In the genomic region with DNA sequence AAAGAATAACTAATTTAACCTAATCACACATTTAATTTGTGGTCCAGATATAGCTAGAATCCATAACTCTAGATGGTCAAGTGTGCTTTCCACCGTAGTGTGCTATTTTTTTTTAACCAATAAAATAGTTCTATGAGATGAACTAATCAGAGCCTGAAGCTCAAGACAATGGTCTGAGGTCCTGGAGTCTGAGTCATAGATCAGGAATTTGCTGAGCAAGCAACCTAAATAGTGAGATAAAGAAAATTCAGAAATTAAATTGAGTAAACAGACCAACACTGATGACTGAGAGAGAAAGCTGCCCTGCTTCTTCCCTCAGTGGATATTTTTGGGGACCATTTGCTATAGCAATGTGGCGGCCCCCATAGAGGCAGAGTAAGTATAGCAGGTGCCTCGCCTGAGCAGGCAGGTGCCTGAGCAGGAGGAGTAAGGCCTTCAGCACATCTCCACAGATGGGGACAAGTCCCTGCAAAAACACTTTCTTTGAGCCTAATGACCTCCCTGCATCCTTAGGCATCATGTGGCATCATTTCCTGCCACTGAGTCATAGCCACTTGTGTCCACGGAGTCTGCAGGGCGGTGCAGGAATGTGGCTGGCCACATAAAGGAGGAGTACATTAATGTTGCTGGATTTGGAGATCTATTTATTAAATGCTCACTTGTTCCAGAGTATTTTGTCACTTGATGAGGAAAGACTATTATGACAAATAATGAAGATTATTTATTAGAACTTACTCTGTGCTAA, we compare ENCODE assay signal across 16 cellular contexts. TPM values are rescaled to one million over a fixed set of nuclear protein-coding genes. Genes with fewer than 3 reads are reported as not detected.
A peak's percentile ranks its signal among the peaks of the same experiment; 100 is the strongest.
DNase-seq lines count a peak whose midpoint lies in the region; ATAC-seq and TF ChIP-seq lines count a peak whose summit lies in the region.
"Had no signal": no experiment of that assay in that cellular context is flagged by ENCODE, and none has a peak within 500 bp of the region (broad histone marks: within the 10 kb centered on the region; RNA-seq: fewer than 3 reads in every experiment).

No MANE protein-coding gene starts in this region.

- peak; percentile 10 for DNase-seq in ELF-1 (ENCODE audit: low read depth, low spot score)
- peak; percentile 11 for DNase-seq in NB4 (ENCODE audit: low read depth)
- DNase-seq in endodermal cell = peak; percentile 54
- DNase-seq in spleen = no peak
- DNase-seq in NCI-H510A treated with DMSO at 0.1 percent for 48 hours (lab: John Stamatoyannopoulos, UW) = no peak
- no peak for DNase-seq in naive thymus-derived CD4-positive, alpha-beta T cell
- DNase-seq in activated gamma-delta T cell treated with Interleukin-2 at 50 U/mL for 16 hours = no peak
- DNase-seq: activated CD8-positive, alpha-beta memory T cell treated with anti-CD3 and anti-CD28 coated beads for 24 hours; GDM1; stimulated activated naive CD8-positive, alpha-beta T cell treated with anti-CD3 and anti-CD28 coated beads, Interleukin-15, amount 100 ng/mL, for 72 hours; T-helper 9 cell had no signal

- H3K4me1 ChIP-seq in endodermal cell (ENCODE audit: control insufficient read depth, insufficient read depth, low read length) (no peaks in the 10 kb centered on the region), mesodermal cell (ENCODE audit: control insufficient read depth, insufficient read depth, low read length, poor library complexity, severe bottlenecking) (no peaks in the 10 kb centered on the region), spleen (peaks cover 0 to 5% (median 0%) of the 10 kb centered on the region in 6 donors)
- H3K4me1 ChIP-seq in naive thymus-derived CD4-positive, alpha-beta T cell (ENCODE audit: control insufficient read depth in 2 of 2, insufficient read depth in 2 of 2, low read length in 2 of 2) = no peaks in the 10 kb centered on the region
- H3K4me1 ChIP-seq: right atrium auricular region had no signal

- H3K9me3 ChIP-seq in endodermal cell (ENCODE audit: control insufficient read depth, low read length) = no peaks in the 10 kb centered on the region
- no peaks in the 10 kb centered on the region for H3K9me3 ChIP-seq in mesodermal cell (ENCODE audit: control insufficient read depth, low read length)
- no peaks in the 10 kb centered on the region for H3K9me3 ChIP-seq in spleen
- no peaks in the 10 kb centered on the region for H3K9me3 ChIP-seq in naive thymus-derived CD4-positive, alpha-beta T cell (ENCODE audit: control insufficient read depth in 2 of 3, low read length in 3 of 3)
- H3K9me3 ChIP-seq: BLaER1, right atrium auricular region had no signal

- H3K27me3 ChIP-seq in endodermal cell (ENCODE audit: control insufficient read depth, insufficient read depth, low read length, poor library complexity, severe bottlenecking) = no peaks in the 10 kb centered on the region
- no peaks in the 10 kb centered on the region for H3K27me3 ChIP-seq in spleen (replicated peaks in 1 of 7)
- no peaks in the 10 kb centered on the region for H3K27me3 ChIP-seq in naive thymus-derived CD4-positive, alpha-beta T cell (ENCODE audit: control insufficient read depth in 2 of 2, insufficient read depth in 2 of 2, low read length in 2 of 2)
- H3K27me3 ChIP-seq: BLaER1, right atrium auricular region had no signal

- 93 to 100% methylated on average over 2 to 5 of the region's 5 CpGs for WGBS in endodermal cell (ENCODE audit: insufficient coverage in 1 of 2, insufficient read length in 1 of 2), 2 experiments
- 91 to 100% methylated on average over 4 of the region's 5 CpGs for WGBS in mesodermal cell (ENCODE audit: insufficient coverage in 2 of 2), 2 experiments
- 78 to 87% (median 85%) methylated on average over 5 of the region's 5 CpGs for WGBS in spleen, 5 donors

- H3K9me3 Mint-ChIP-seq in endodermal cell = peaks cover 2% of the 10 kb centered on the region
- no peaks in the 10 kb centered on the region for H3K9me3 Mint-ChIP-seq in naive thymus-derived CD4-positive, alpha-beta T cell
- H3K9me3 Mint-ChIP-seq: stimulated activated naive CD8-positive, alpha-beta T cell treated with anti-CD3 and anti-CD28 coated beads, Interleukin-15, amount 100 ng/mL, for 72 hours had no signal

- H3K27ac ChIP-seq in endodermal cell (ENCODE audit: low read depth, low read length) = no peak overlapping the region
- peak overlapping the region; percentile 73 for H3K27ac ChIP-seq in mesodermal cell (ENCODE audit: low read depth, low read length, severe bottlenecking)
- no peak overlapping the region for H3K27ac ChIP-seq in spleen
- H3K27ac ChIP-seq in naive thymus-derived CD4-positive, alpha-beta T cell (ENCODE audit: low read depth, low read length) = no peak overlapping the region
- H3K27ac ChIP-seq: BLaER1, PC-9, right atrium auricular region had no signal

- H3K27me3 Mint-ChIP-seq in endodermal cell (ENCODE audit: insufficient read depth) = no peaks in the 10 kb centered on the region
- peaks cover 0 to 13% (median 0%) of the 10 kb centered on the region in 5 donors for H3K27me3 Mint-ChIP-seq in naive thymus-derived CD4-positive, alpha-beta T cell
- H3K27me3 Mint-ChIP-seq: stimulated activated naive CD8-positive, alpha-beta T cell treated with anti-CD3 and anti-CD28 coated beads, Interleukin-15, amount 100 ng/mL, for 72 hours had no signal

- H3K4me3 Mint-ChIP-seq in endodermal cell = no peak overlapping the region
- H3K4me3 Mint-ChIP-seq in naive thymus-derived CD4-positive, alpha-beta T cell = no peak overlapping the region
- H3K4me3 Mint-ChIP-seq: stimulated activated naive CD8-positive, alpha-beta T cell treated with anti-CD3 and anti-CD28 coated beads, Interleukin-15, amount 100 ng/mL, for 72 hours had no signal

- TF ChIP-seq POLR2A in NB4 (IDR thresholded peaks at IDR 0.05; ENCODE audit: extremely low read depth, insufficient read length) (no peak), spleen (IDR thresholded peaks at IDR 0.05) (no peak)

- H3K36me3 ChIP-seq in endodermal cell (ENCODE audit: control insufficient read depth, insufficient read depth, low read length) (no peaks in the 10 kb centered on the region), mesodermal cell (ENCODE audit: control insufficient read depth, insufficient read depth, low read length) (no peaks in the 10 kb centered on the region), spleen (no peaks in the 10 kb centered on the region)
- H3K36me3 ChIP-seq in naive thymus-derived CD4-positive, alpha-beta T cell (ENCODE audit: control insufficient read depth in 2 of 3, insufficient read depth in 3 of 3, low read length in 3 of 3) = no peaks in the 10 kb centered on the region
- H3K36me3 ChIP-seq: BLaER1, right atrium auricular region had no signal

- no peak for ATAC-seq in naive thymus-derived CD4-positive, alpha-beta T cell
- ATAC-seq: stimulated activated naive CD8-positive, alpha-beta T cell treated with anti-CD3 and anti-CD28 coated beads, Interleukin-15, amount 100 ng/mL, for 72 hours had no signal

- intact Hi-C loops in spleen (cut with DNase I; ENCODE audit: low total_unique reads) = no loop called here
- intact Hi-C loops in naive thymus-derived CD4-positive, alpha-beta T cell (cut with micrococcal nuclease) = no loop called here

- H3K27ac Mint-ChIP-seq in endodermal cell = no peak overlapping the region
- no peak overlapping the region for H3K27ac Mint-ChIP-seq in naive thymus-derived CD4-positive, alpha-beta T cell
- H3K27ac Mint-ChIP-seq: stimulated activated naive CD8-positive, alpha-beta T cell treated with anti-CD3 and anti-CD28 coated beads, Interleukin-15, amount 100 ng/mL, for 72 hours had no signal

- peaks cover 4% of the 10 kb centered on the region for H3K4me1 Mint-ChIP-seq in endodermal cell
- H3K4me1 Mint-ChIP-seq in naive thymus-derived CD4-positive, alpha-beta T cell = no peaks in the 10 kb centered on the region

- no peak overlapping the region for H3K9ac ChIP-seq in endodermal cell (ENCODE audit: extremely low read depth, low read length, poor library complexity, severe bottlenecking)
- H3K9ac ChIP-seq: BLaER1 had no signal

- no peaks in the 10 kb centered on the region for H3K36me3 Mint-ChIP-seq in endodermal cell (ENCODE audit: low read depth)
- no peaks in the 10 kb centered on the region for H3K36me3 Mint-ChIP-seq in naive thymus-derived CD4-positive, alpha-beta T cell

- H3K4me3 ChIP-seq in NB4 (ENCODE audit: low read depth, low read length) = no peak overlapping the region
- H3K4me3 ChIP-seq in endodermal cell (ENCODE audit: low read length) = no peak overlapping the region
- no peak overlapping the region for H3K4me3 ChIP-seq in mesodermal cell (ENCODE audit: extremely low read depth, insufficient read depth, low read length, poor library complexity, severe bottlenecking)
- no peak overlapping the region for H3K4me3 ChIP-seq in spleen
- no peak overlapping the region for H3K4me3 ChIP-seq in naive thymus-derived CD4-positive, alpha-beta T cell (ENCODE audit: low read length)
- H3K4me3 ChIP-seq: BLaER1, PC-9, right atrium auricular region had no signal

- TF ChIP-seq CTCF in NB4 (IDR thresholded peaks at IDR 0.05; ENCODE audit: low read depth, low read length) (no peak), endodermal cell (conservative IDR thresholded peaks at IDR 0.05) (no peak), spleen (IDR thresholded peaks at IDR 0.05 in 8 of 11, conservative IDR thresholded peaks at IDR 0.05 in 3 of 11) (no peak)

- CTCF ChIA-PET in naive thymus-derived CD4-positive, alpha-beta T cell (lab: Charles Lee) = no interaction called here

- POLR2A ChIA-PET in naive thymus-derived CD4-positive, alpha-beta T cell (lab: Charles Lee) = no interaction called here

RNA-seq across cellular contexts. Expression of a gene that starts 13.9 kb away (rescaled TPM):
- total RNA-seq in endodermal cell = not detected
- polyA plus RNA-seq in endodermal cell (2013, experiment 1 of 2) = not detected
- not detected for polyA plus RNA-seq in endodermal cell (2013, experiment 2 of 2)
- polyA plus RNA-seq in mesodermal cell (2013, experiment 1 of 2) = not detected
- not detected for polyA plus RNA-seq in mesodermal cell (2013, experiment 2 of 2)
- 10 to 100 TPM; 12.6 to 55.0 (median 28.8) TPM for total RNA-seq in spleen
- 10 to 100 TPM in 2 of 3 donors, 1 to 10 TPM in 1; 7.4 to 24.1 (median 12.3) TPM for polyA plus RNA-seq in spleen
- 10 to 100 TPM in 1 of 5 experiments, 1 to 10 TPM in 1, not detected in 3; 5.4 to 19.2 TPM for total RNA-seq in naive thymus-derived CD4-positive, alpha-beta T cell
- polyA plus RNA-seq in naive thymus-derived CD4-positive, alpha-beta T cell = not detected
- total RNA-seq: cerebellum, PC-9 had no signal

RNA-seq across cellular contexts. Expression of a gene that starts 41.3 kb away (rescaled TPM):
- total RNA-seq in endodermal cell = under 1 TPM in 1 of 2 donors, not detected in 1; 0.66 TPM
- not detected for polyA plus RNA-seq in endodermal cell (2013, experiment 1 of 2)
- not detected for polyA plus RNA-seq in endodermal cell (2013, experiment 2 of 2)
- polyA plus RNA-seq in mesodermal cell (2013, experiment 1 of 2) = not detected
- polyA plus RNA-seq in mesodermal cell (2013, experiment 2 of 2) = not detected
- 10 to 100 TPM in 4 of 7 donors, 1 to 10 TPM in 3; 7.0 to 24.9 (median 12.3) TPM for total RNA-seq in spleen
- polyA plus RNA-seq in spleen = 1 to 10 TPM in 2 of 3 donors, under 1 TPM in 1; 0.62 to 2.1 (median 1.1) TPM
- 1 to 10 TPM in 1 of 5 experiments, under 1 TPM in 1, not detected in 3; 0.45 to 7.0 TPM for total RNA-seq in naive thymus-derived CD4-positive, alpha-beta T cell
- not detected for polyA plus RNA-seq in naive thymus-derived CD4-positive, alpha-beta T cell
- total RNA-seq: cerebellum, PC-9 had no signal

RNA-seq across cellular contexts. Expression of a gene that starts 58.0 kb away (rescaled TPM):
- total RNA-seq in endodermal cell (not detected), spleen (1 to 10 TPM in 2 of 7 donors, under 1 TPM in 5; 0.43 to 1.3 (median 0.79) TPM)
- not detected for polyA plus RNA-seq in endodermal cell (2013, experiment 1 of 2)
- not detected for polyA plus RNA-seq in endodermal cell (2013, experiment 2 of 2)
- not detected for polyA plus RNA-seq in mesodermal cell (2013, experiment 1 of 2)
- polyA plus RNA-seq in mesodermal cell (2013, experiment 2 of 2) = not detected
- 1 to 10 TPM in 1 of 3 donors, under 1 TPM in 2; 0.24 to 1.6 (median 0.42) TPM for polyA plus RNA-seq in spleen
- total RNA-seq in naive thymus-derived CD4-positive, alpha-beta T cell = not detected
- polyA plus RNA-seq in naive thymus-derived CD4-positive, alpha-beta T cell = not detected
- total RNA-seq: cerebellum, PC-9 had no signal

Comparison
In these comparisons a context has a peak if more than half of its experiments do, and no peak if none do; other contexts are left out.
1. DNase-seq: peak in ELF-1 (single experiment), NB4 (single experiment) and endodermal cell (single experiment); none in spleen (single experiment), NCI-H510A treated with DMSO at 0.1 percent for 48 hours (single experiment), naive thymus-derived CD4-positive, alpha-beta T cell (0 of 9) and activated gamma-delta T cell treated with Interleukin-2 at 50 U/mL for 16 hours (single experiment).